In genomic region chr12:117502233-117502632, GRCh38 we compare ENCODE assay signal across 23 cellular contexts.
A peak's percentile ranks its signal among the peaks of the same experiment; 100 is the strongest.
DNase-seq lines count a peak whose midpoint lies in the region; ATAC-seq and TF ChIP-seq lines count a peak whose summit lies in the region.
"Had no signal": no experiment of that assay in that cellular context is flagged by ENCODE, and none has a peak within 500 bp of the region (broad histone marks: within the 10 kb centered on the region; RNA-seq: fewer than 3 reads in every experiment).

No MANE protein-coding gene starts in this region.

- H3K9me3 ChIP-seq in left ventricle myocardium inferior (replicated peaks) = peaks cover 9% of the 10 kb centered on the region
- peaks cover 0 to 6% (median 0%) of the 10 kb centered on the region in 12 donors for H3K9me3 ChIP-seq in heart left ventricle
- no peaks in the 10 kb centered on the region for H3K9me3 ChIP-seq in right lobe of liver
- H3K9me3 ChIP-seq: A549; BLaER1 treated with 17β-estradiol and CSF1 and Interleukin-3, amounts not matched to agents 10 nM and 100 nM; Caco-2 had no signal

- TF ChIP-seq POLR2A in heart left ventricle (IDR thresholded peaks at IDR 0.05) (no peak), right lobe of liver (IDR thresholded peaks at IDR 0.05) (no peak)

- H3K27me3 ChIP-seq in left ventricle myocardium inferior (ENCODE audit: low read depth) (no peaks in the 10 kb centered on the region), heart left ventricle (no peaks in the 10 kb centered on the region), right lobe of liver (no peaks in the 10 kb centered on the region)
- H3K27me3 ChIP-seq: BLaER1 treated with 17β-estradiol and CSF1 and Interleukin-3, amounts not matched to agents 10 nM and 100 nM had no signal

- intact Hi-C loops in left ventricle myocardium inferior (cut with micrococcal nuclease) = no loop called here
- intact Hi-C loops in heart left ventricle (cut with DNase I) = no loop called here
- intact Hi-C loops in right lobe of liver (cut with DNase I) = no loop called here

- no peaks in the 10 kb centered on the region for H3K9me3 Mint-ChIP-seq in mesothelial cell of epicardium
- H3K9me3 Mint-ChIP-seq: CD4-positive, alpha-beta T cell; CD8-positive, alpha-beta T cell had no signal

- no peak overlapping the region for H3K27ac Mint-ChIP-seq in mesothelial cell of epicardium
- H3K27ac Mint-ChIP-seq: B cell; CD4-positive, alpha-beta T cell; CD8-positive, alpha-beta T cell had no signal

- H3K4me1 Mint-ChIP-seq in mesothelial cell of epicardium = peaks cover 15% of the 10 kb centered on the region
- H3K4me1 Mint-ChIP-seq: B cell had no signal

- ATAC-seq in heart left ventricle = no peak
- peak; percentile 3 for ATAC-seq in left lobe of liver
- peak; percentile 2 to 33 (median 15) for ATAC-seq in right lobe of liver
- no peak for ATAC-seq in HG03342 (IDR thresholded peaks at IDR 0.05; ENCODE audit: unreplicated experiment)
- no peak for ATAC-seq in stimulated activated naive CD8-positive, alpha-beta T cell treated with anti-CD3 and anti-CD28 coated beads, Interleukin-15, Interleukin-2, amounts not matched to agents 100 U/mL and 50 U/mL, for 24 hours
- ATAC-seq: A549; CD8-positive, alpha-beta T cell; GM12878 had no signal

- no peak for TF ChIP-seq CTCF in left ventricle myocardium inferior (IDR thresholded peaks at IDR 0.05; ENCODE audit: borderline replicate concordance)
- no peak for TF ChIP-seq CTCF in heart left ventricle (IDR thresholded peaks at IDR 0.05)
- TF ChIP-seq CTCF in VCaP (conservative IDR thresholded peaks at IDR 0.05) = no peak
- TF ChIP-seq CTCF in right lobe of liver (IDR thresholded peaks at IDR 0.05) = no peak
- no peak for TF ChIP-seq CTCF in mesothelial cell of epicardium (IDR thresholded peaks at IDR 0.05; ENCODE audit: unreplicated experiment)

- WGBS in heart left ventricle, 4 donors = 81 to 90% (median 86%) methylated on average over 4 of the region's 4 CpGs
- 23% methylated on average over 4 of the region's 4 CpGs for WGBS in right lobe of liver (ENCODE audit: insufficient coverage, low coverage, low lambda C conversion rate, missing lambda C conversion rate)

- H3K27me3 Mint-ChIP-seq in mesothelial cell of epicardium (ENCODE audit: low read depth) = peaks cover 65% of the 10 kb centered on the region

- H3K27ac ChIP-seq in left ventricle myocardium inferior (replicated peaks) = peak overlapping the region; percentile 56
- peak overlapping the region in 1 of 12 donors; percentile 22 for H3K27ac ChIP-seq in heart left ventricle
- H3K27ac ChIP-seq in VCaP = peak overlapping the region; percentile 5; the same call in 1 of the 2 replicates
- peak overlapping the region in 2 of 3 donors; percentile 26 to 33 for H3K27ac ChIP-seq in right lobe of liver
- H3K27ac ChIP-seq: 22Rv1; A549; BLaER1 treated with 17β-estradiol and CSF1 and Interleukin-3, amounts not matched to agents 10 nM and 100 nM; C4-2B had no signal

- H3K4me3 ChIP-seq in left ventricle myocardium inferior = no peak overlapping the region
- H3K4me3 ChIP-seq in heart left ventricle = no peak overlapping the region
- H3K4me3 ChIP-seq in right lobe of liver = no peak overlapping the region
- H3K4me3 ChIP-seq: A549; BLaER1 treated with 17β-estradiol and CSF1 and Interleukin-3, amounts not matched to agents 10 nM and 100 nM; GM12878 had no signal

- DNase-seq in left ventricle myocardium inferior (no peak), heart left ventricle (no peak), left lobe of liver (ENCODE audit: low spot score) (no peak), right lobe of liver (no peak), mesothelial cell of epicardium (ENCODE audit: low spot score in 2 of 2, unreplicated experiment in 2 of 2) (no peak)
- no peak for DNase-seq in stimulated activated naive CD8-positive, alpha-beta T cell treated with anti-CD3 and anti-CD28 coated beads, Interleukin-15, Interleukin-2, amounts not matched to agents 100 U/mL and 50 U/mL, for 24 hours
- DNase-seq: Caco-2; Calu3; CD4-positive, alpha-beta T cell; CD8-positive, alpha-beta T cell; DMS 273 treated with DMSO at 0.1 percent for 48 hours; DMS153; DND-41; EL; GDM1 had no signal

- no peaks in the 10 kb centered on the region for H3K36me3 Mint-ChIP-seq in mesothelial cell of epicardium
- H3K36me3 Mint-ChIP-seq: CD8-positive, alpha-beta T cell had no signal

- H3K36me3 ChIP-seq in left ventricle myocardium inferior (no peaks in the 10 kb centered on the region), heart left ventricle (no peaks in the 10 kb centered on the region), right lobe of liver (no peaks in the 10 kb centered on the region)
- H3K36me3 ChIP-seq: BLaER1 treated with 17β-estradiol and CSF1 and Interleukin-3, amounts not matched to agents 10 nM and 100 nM had no signal

- H3K4me3 Mint-ChIP-seq in mesothelial cell of epicardium = no peak overlapping the region
- H3K4me3 Mint-ChIP-seq: B cell; CD4-positive, alpha-beta T cell; CD8-positive, alpha-beta T cell had no signal

- peaks cover 35% of the 10 kb centered on the region for H3K4me1 ChIP-seq in left ventricle myocardium inferior
- H3K4me1 ChIP-seq in heart left ventricle = peaks cover 0 to 12% (median 4%) of the 10 kb centered on the region in 12 donors
- peaks cover 0 to 66% (median 28%) of the 10 kb centered on the region in 4 donors for H3K4me1 ChIP-seq in right lobe of liver
- H3K4me1 ChIP-seq: BLaER1 treated with 17β-estradiol and CSF1 and Interleukin-3, amounts not matched to agents 10 nM and 100 nM had no signal

Comparison
In these comparisons a context has a peak if more than half of its experiments do, and no peak if none do; other contexts are left out.
1. ATAC-seq: peak in left lobe of liver (single experiment) and right lobe of liver (4 of 4); none in heart left ventricle (0 of 4), HG03342 (single experiment) and stimulated activated naive CD8-positive, alpha-beta T cell treated with anti-CD3 and anti-CD28 coated beads, Interleukin-15, Interleukin-2, amounts not matched to agents 100 U/mL and 50 U/mL, for 24 hours (single experiment).